ENCODE assay signal across 2 cellular contexts in genomic region chr16:22355487-22355908, GRCh38.
TF ChIP-seq lines count a peak whose summit lies in the region.

No MANE protein-coding gene starts in this region.

TF ChIP-seq in SK-N-SH treated with all-trans-retinoic acid at 6 μM for 48 hours, 23 proteins besides CTCF, POLR2A, EP300 and RAD21:
- TF ChIP-seq ZNF8 (CRISPR knock-in tag; IDR thresholded peaks at IDR 0.05) (no peak), CSRNP3 (CRISPR knock-in tag; IDR thresholded peaks at IDR 0.05) (no peak), ISL1 (CRISPR knock-in tag; IDR thresholded peaks at IDR 0.05) (peak; percentile 41; the same call in 1 of the 2 replicates), ZC3H10 (CRISPR knock-in tag; IDR thresholded peaks at IDR 0.05) (no peak), PATZ1 (CRISPR knock-in tag; IDR thresholded peaks at IDR 0.05; ENCODE audit: borderline replicate concordance) (no peak; the same call in 1 of the 2 replicates), RARB (CRISPR knock-in tag; IDR thresholded peaks at IDR 0.05) (no peak), BACH2 (CRISPR knock-in tag; IDR thresholded peaks at IDR 0.05; ENCODE audit: borderline replicate concordance) (no peak), ZFP3 (CRISPR knock-in tag; IDR thresholded peaks at IDR 0.05) (no peak), OSR1 (CRISPR knock-in tag; IDR thresholded peaks at IDR 0.05) (no peak), TSHZ2 (CRISPR knock-in tag; IDR thresholded peaks at IDR 0.05) (no peak), ESRRG (CRISPR knock-in tag; IDR thresholded peaks at IDR 0.05) (no peak), GLIS3 (CRISPR knock-in tag; IDR thresholded peaks at IDR 0.05) (0 out of 2 replicates have a peak, but pooled peaks have one; percentile 36), TOX (CRISPR knock-in tag; IDR thresholded peaks at IDR 0.05; ENCODE audit: borderline replicate concordance) (no peak), TCF4 (CRISPR knock-in tag; IDR thresholded peaks at IDR 0.05; ENCODE audit: borderline replicate concordance) (no peak), ZNF70 (CRISPR knock-in tag; IDR thresholded peaks at IDR 0.05) (no peak), CSDC2 (CRISPR knock-in tag; IDR thresholded peaks at IDR 0.05) (peak; percentile 80), ARNTL (CRISPR knock-in tag; IDR thresholded peaks at IDR 0.05; ENCODE audit: borderline replicate concordance, low read depth) (no peak)
- TF ChIP-seq, protein P1, sequence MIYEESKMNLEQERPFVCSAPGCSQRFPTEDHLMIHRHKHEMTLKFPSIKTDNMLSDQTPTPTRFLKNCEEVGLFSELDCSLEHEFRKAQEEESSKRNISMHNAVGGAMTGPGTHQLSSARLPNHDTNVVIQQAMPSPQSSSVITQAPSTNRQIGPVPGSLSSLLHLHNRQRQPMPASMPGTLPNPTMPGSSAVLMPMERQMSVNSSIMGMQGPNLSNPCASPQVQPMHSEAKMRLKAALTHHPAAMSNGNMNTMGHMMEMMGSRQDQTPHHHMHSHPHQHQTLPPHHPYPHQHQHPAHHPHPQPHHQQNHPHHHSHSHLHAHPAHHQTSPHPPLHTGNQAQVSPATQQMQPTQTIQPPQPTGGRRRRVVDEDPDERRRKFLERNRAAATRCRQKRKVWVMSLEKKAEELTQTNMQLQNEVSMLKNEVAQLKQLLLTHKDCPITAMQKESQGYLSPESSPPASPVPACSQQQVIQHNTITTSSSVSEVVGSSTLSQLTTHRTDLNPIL (CRISPR knock-in tag; IDR thresholded peaks at IDR 0.05; ENCODE audit: low read depth): no peak
TF ChIP-seq in SK-N-SH treated with all-trans-retinoic acid at 6 μM for 48 hours: peak in this region for 3.

TF ChIP-seq in SK-N-SH, 30 proteins besides CTCF, POLR2A, EP300 and RAD21:
- TF ChIP-seq NFIC (IDR thresholded peaks at IDR 0.05; ENCODE audit: borderline replicate concordance) (no peak), TEAD4 (IDR thresholded peaks at IDR 0.05; ENCODE audit: borderline replicate concordance, insufficient read depth) (no peak), RXRA (IDR thresholded peaks at IDR 0.05; ENCODE audit: borderline replicate concordance, low read depth) (no peak), ZBTB33 (IDR thresholded peaks at IDR 0.05; ENCODE audit: borderline replicate concordance, low read depth) (no peak), EZH2phosphoT487 (IDR thresholded peaks at IDR 0.05; ENCODE audit: borderline replicate concordance, low read depth) (no peak), FOSL2 (IDR thresholded peaks at IDR 0.05; ENCODE audit: borderline replicate concordance, low read depth) (no peak), USF2 (IDR thresholded peaks at IDR 0.05; ENCODE audit: borderline replicate concordance, low read depth, low read length) (no peak), POLR2AphosphoS5 (IDR thresholded peaks at IDR 0.05; ENCODE audit: low read depth, low read length) (no peak)
- TF ChIP-seq, protein P2, sequence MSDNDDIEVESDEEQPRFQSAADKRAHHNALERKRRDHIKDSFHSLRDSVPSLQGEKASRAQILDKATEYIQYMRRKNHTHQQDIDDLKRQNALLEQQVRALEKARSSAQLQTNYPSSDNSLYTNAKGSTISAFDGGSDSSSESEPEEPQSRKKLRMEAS (IDR thresholded peaks at IDR 0.05; ENCODE audit: low read depth): no peak
TF ChIP-seq in SK-N-SH: peak in this region for 0.
